In the genomic region with DNA sequence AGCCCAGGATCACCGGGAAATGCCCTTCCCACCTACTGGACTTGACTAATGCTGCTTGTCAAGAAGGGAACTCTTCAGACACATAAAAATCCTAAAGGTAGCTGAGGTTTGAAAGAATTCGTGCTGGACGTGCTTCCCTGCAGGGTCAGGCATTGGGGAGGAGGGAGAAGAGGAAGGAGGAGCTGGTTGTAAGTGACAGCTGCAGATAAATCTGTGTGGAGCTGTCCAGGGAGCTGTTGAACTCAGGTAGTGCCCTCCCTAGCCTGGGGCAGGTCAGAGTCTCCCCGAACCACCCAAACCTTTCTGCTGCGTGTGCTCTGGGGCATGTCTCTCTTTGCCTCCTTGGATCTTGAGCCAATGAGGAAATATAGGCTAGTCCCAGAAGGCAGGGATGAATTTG, we compare ENCODE assay signal across 11 cellular contexts. TPM values are rescaled to one million over a fixed set of nuclear protein-coding genes. Genes with fewer than 3 reads are reported as not detected.
A peak's percentile ranks its signal among the peaks of the same experiment; 100 is the strongest.
DNase-seq lines count a peak whose midpoint lies in the region; ATAC-seq, FAIRE-seq and TF ChIP-seq lines count a peak whose summit lies in the region.
"Had no signal": no experiment of that assay in that cellular context is flagged by ENCODE, and none has a peak within 500 bp of the region (broad histone marks: within the 10 kb centered on the region; RNA-seq: fewer than 3 reads in every experiment).

No MANE protein-coding gene starts in this region.

- DNase-seq in HTR-8/SVneo (ENCODE audit: insufficient read length, low spot score): no peak
- peak in 1 of 4 donors; percentile 30 for DNase-seq in body of pancreas
- DNase-seq in lower lobe of right lung: no peak
- DNase-seq in stimulated activated naive B cell treated with anti-CD40 and anti-IgM and Interleukin-4, amounts not matched to agents 10 μg/mL and 1 μg/mL and 100 μg/mL, for 72 hours: no peak
- DNase-seq in hepatic stellate cell (ENCODE audit: low spot score): no peak
- DNase-seq in stimulated activated naive CD8-positive, alpha-beta T cell treated with anti-CD3 and anti-CD28 coated beads, Interleukin-15, Interleukin-2, amounts not matched to agents 100 U/mL and 50 U/mL, for 24 hours: no peak
- no peak for DNase-seq in activated CD8-positive, alpha-beta T cell treated with anti-CD3 and anti-CD28 coated beads, Interleukin-2, amount 10 ng/mL, durations not matched to agents 7 days and 5 days
- DNase-seq: NCI-H2171, nucleus accumbens had no signal

- TF ChIP-seq POLR2A in body of pancreas (IDR thresholded peaks at IDR 0.05): no peak

- H3K9me3 Mint-ChIP-seq in stimulated activated naive B cell treated with anti-CD40 and anti-IgM and Interleukin-4, amounts not matched to agents 10 μg/mL and 1 μg/mL and 100 μg/mL, for 72 hours: no peaks in the 10 kb centered on the region
- H3K9me3 Mint-ChIP-seq in activated CD8-positive, alpha-beta T cell treated with anti-CD3 and anti-CD28 coated beads, Interleukin-2, amount 10 ng/mL, durations not matched to agents 7 days and 5 days (ENCODE audit: insufficient read depth): no peaks in the 10 kb centered on the region

- H3K4me3 Mint-ChIP-seq in stimulated activated naive B cell treated with anti-CD40 and anti-IgM and Interleukin-4, amounts not matched to agents 10 μg/mL and 1 μg/mL and 100 μg/mL, for 72 hours: no peak overlapping the region
- no peak overlapping the region for H3K4me3 Mint-ChIP-seq in activated CD8-positive, alpha-beta T cell treated with anti-CD3 and anti-CD28 coated beads, Interleukin-2, amount 10 ng/mL, durations not matched to agents 7 days and 5 days

- peaks cover 0 to 6% of the 10 kb centered on the region in 2 donors for H3K27me3 Mint-ChIP-seq in stimulated activated naive B cell treated with anti-CD40 and anti-IgM and Interleukin-4, amounts not matched to agents 10 μg/mL and 1 μg/mL and 100 μg/mL, for 72 hours
- peaks cover 28% of the 10 kb centered on the region for H3K27me3 Mint-ChIP-seq in activated CD8-positive, alpha-beta T cell treated with anti-CD3 and anti-CD28 coated beads, Interleukin-2, amount 10 ng/mL, durations not matched to agents 7 days and 5 days (ENCODE audit: low read depth)

- POLR2A ChIA-PET in activated CD8-positive, alpha-beta T cell treated with anti-CD3 and anti-CD28 coated beads, Interleukin-2, amount 10 ng/mL, durations not matched to agents 7 days and 5 days (lab: Charles Lee): no interaction called here

- H3K36me3 Mint-ChIP-seq in stimulated activated naive B cell treated with anti-CD40 and anti-IgM and Interleukin-4, amounts not matched to agents 10 μg/mL and 1 μg/mL and 100 μg/mL, for 72 hours: no peaks in the 10 kb centered on the region
- H3K36me3 Mint-ChIP-seq in activated CD8-positive, alpha-beta T cell treated with anti-CD3 and anti-CD28 coated beads, Interleukin-2, amount 10 ng/mL, durations not matched to agents 7 days and 5 days (ENCODE audit: low read depth): no peaks in the 10 kb centered on the region

- no peak overlapping the region for H3K4me3 ChIP-seq in body of pancreas
- no peak overlapping the region for H3K4me3 ChIP-seq in lower lobe of right lung

- H3K9me3 ChIP-seq in body of pancreas: no peaks in the 10 kb centered on the region
- H3K9me3 ChIP-seq in lower lobe of right lung: no peaks in the 10 kb centered on the region

- TF ChIP-seq CTCF in body of pancreas (IDR thresholded peaks at IDR 0.05) (no peak), lower lobe of right lung (IDR thresholded peaks at IDR 0.05) (no peak)

- peak overlapping the region; percentile 25 for H3K27ac Mint-ChIP-seq in stimulated activated naive B cell treated with anti-CD40 and anti-IgM and Interleukin-4, amounts not matched to agents 10 μg/mL and 1 μg/mL and 100 μg/mL, for 72 hours
- H3K27ac Mint-ChIP-seq in activated CD8-positive, alpha-beta T cell treated with anti-CD3 and anti-CD28 coated beads, Interleukin-2, amount 10 ng/mL, durations not matched to agents 7 days and 5 days: no peak overlapping the region

- CTCF ChIA-PET in activated CD8-positive, alpha-beta T cell treated with anti-CD3 and anti-CD28 coated beads, Interleukin-2, amount 10 ng/mL, durations not matched to agents 7 days and 5 days (lab: Charles Lee): interaction anchor here (0.6 kb wide), 1 partner anchor 32 kb away, joined by 4 read pairs; no protein-coding TSS in a partner anchor

- no peak for ATAC-seq in body of pancreas
- ATAC-seq in lower lobe of right lung: no peak
- ATAC-seq in stimulated activated naive B cell treated with anti-CD40 and anti-IgM and Interleukin-4, amounts not matched to agents 10 μg/mL and 1 μg/mL and 100 μg/mL, for 72 hours (replicated peaks): no peak
- ATAC-seq in stimulated activated naive CD8-positive, alpha-beta T cell treated with anti-CD3 and anti-CD28 coated beads, Interleukin-15, Interleukin-2, amounts not matched to agents 100 U/mL and 50 U/mL, for 24 hours: no peak
- no peak for ATAC-seq in activated CD8-positive, alpha-beta T cell treated with anti-CD3 and anti-CD28 coated beads, Interleukin-2, amount 10 ng/mL, durations not matched to agents 7 days and 5 days
- no peak for ATAC-seq in GM18907 (IDR thresholded peaks at IDR 0.05; ENCODE audit: unreplicated experiment)

- peak; percentile 77 for FAIRE-seq in HTR-8/SVneo (lab: Jason Lieb, UNC)
- FAIRE-seq: frontal cortex had no signal

- H3K27me3 ChIP-seq in body of pancreas (no peaks in the 10 kb centered on the region), lower lobe of right lung (ENCODE audit: low read depth) (no peaks in the 10 kb centered on the region)

- H3K4me1 ChIP-seq in body of pancreas (peaks cover 60% of the 10 kb centered on the region), lower lobe of right lung (peaks cover 45% of the 10 kb centered on the region)

- H3K4me1 Mint-ChIP-seq in stimulated activated naive B cell treated with anti-CD40 and anti-IgM and Interleukin-4, amounts not matched to agents 10 μg/mL and 1 μg/mL and 100 μg/mL, for 72 hours: peaks cover 18 to 23% of the 10 kb centered on the region in 2 donors
- H3K4me1 Mint-ChIP-seq in activated CD8-positive, alpha-beta T cell treated with anti-CD3 and anti-CD28 coated beads, Interleukin-2, amount 10 ng/mL, durations not matched to agents 7 days and 5 days (ENCODE audit: low read depth): peaks cover 37% of the 10 kb centered on the region

- WGBS in body of pancreas, 2 donors: 29 to 42% methylated on average over 3 to 5 of the region's 5 CpGs

- H3K27ac ChIP-seq in body of pancreas: peak overlapping the region; percentile 41 to 78 (median 72)
- H3K27ac ChIP-seq in lower lobe of right lung: peak overlapping the region; percentile 51

- intact Hi-C loops in body of pancreas (cut with DNase I) (no loop called here), lower lobe of right lung (cut with DNase I) (no loop called here)

- H3K36me3 ChIP-seq in body of pancreas (replicated peaks in 1 of 2; ENCODE audit: insufficient read depth in 1 of 2, low read depth in 2 of 2) (no peaks in the 10 kb centered on the region), lower lobe of right lung (no peaks in the 10 kb centered on the region)

RNA-seq across cellular contexts. Expression of a gene that starts 23.7 kb away (rescaled TPM):
- total RNA-seq in body of pancreas (1,000 to 10,000 TPM in 1 of 2 donors, 100 to 1,000 TPM in 1; 412 to 1,093 TPM), lower lobe of right lung (302 TPM)
- 100 to 1,000 TPM; 201 to 219 TPM for total RNA-seq in activated CD8-positive, alpha-beta T cell treated with anti-CD3 and anti-CD28 coated beads, Interleukin-2, amount 10 ng/mL, durations not matched to agents 7 days and 5 days
